8 cellular contexts compared by ENCODE assay signal in genomic region chr19:12723643-12724426, GRCh38. TPM values are rescaled to one million over a fixed set of nuclear protein-coding genes. Genes with fewer than 3 reads are reported as not detected.
DNase-seq lines count a peak whose midpoint lies in the region; ATAC-seq and TF ChIP-seq lines count a peak whose summit lies in the region.

TSS of gene TNPO2 (minus strand) at chr19:12723932. CDS start at chr19:12720977, 2,955 bp downstream.

- no peaks in the 10 kb centered on the region for H3K9me3 Mint-ChIP-seq in neural crest cell

- no peak for TF ChIP-seq CTCF in fibroblast of villous mesenchyme (IDR thresholded peaks at IDR 0.05; ENCODE audit: insufficient read depth, low read depth, low read length)
- no peak for TF ChIP-seq CTCF in neural crest cell (conservative IDR thresholded peaks at IDR 0.05)
- no peak for TF ChIP-seq CTCF in subcutaneous adipose tissue (IDR thresholded peaks at IDR 0.05; ENCODE audit: low read depth)

- DNase-seq in DMS53 (lab: John Stamatoyannopoulos, UW): peak; percentile 79
- peak; percentile 83 for DNase-seq in Jurkat, Clone E6-1 (ENCODE audit: low read depth, low spot score)
- DNase-seq in RPMI7951 (ENCODE audit: low read depth): peak; percentile 72
- DNase-seq in activated T-helper 9 cell treated with anti-CD3 and anti-CD28 coated beads, Interleukin-2, amount 50 U/mL, for 16 hours (ENCODE audit: low read depth): peak; percentile 44
- peak; percentile 63 for DNase-seq in fibroblast of villous mesenchyme (ENCODE audit: low read depth)
- peak; percentile 67 for DNase-seq in neural crest cell (ENCODE audit: low read depth, low spot score)

- peak within 1 kb of the TSS; percentile 99 for H3K4me3 ChIP-seq in Jurkat, Clone E6-1 (ENCODE audit: low read length)
- H3K4me3 ChIP-seq in fibroblast of villous mesenchyme (ENCODE audit: low read depth, low read length): peak within 1 kb of the TSS; percentile 76

- peak within 1 kb of the TSS; percentile 100 for H3K4me3 Mint-ChIP-seq in neural crest cell

- peaks cover 40% of the 10 kb centered on the region for H3K4me1 Mint-ChIP-seq in neural crest cell

- ATAC-seq in GM18519 (IDR thresholded peaks at IDR 0.05; ENCODE audit: low FRiP score, unreplicated experiment): no peak

- peaks cover 10% of the 10 kb centered on the region for H3K27me3 Mint-ChIP-seq in neural crest cell (ENCODE audit: low read depth)

- peaks cover 15% of the 10 kb centered on the region for H3K36me3 Mint-ChIP-seq in neural crest cell (ENCODE audit: low read depth)

- H3K27ac Mint-ChIP-seq in neural crest cell (ENCODE audit: unreplicated experiment): peak within 1 kb of the TSS; percentile 100

RNA-seq across cellular contexts. Expression of gene TNPO2, which starts in this region (rescaled TPM):
- 75.8 TPM for polyA plus RNA-seq in Jurkat, Clone E6-1 (2012; ENCODE audit: insufficient read depth, insufficient read length)
- total RNA-seq in RPMI7951 (2014; rRNA removed; shearing (Covaris generic)): 28.2 and 29.9 TPM in 2 replicates
- 36.7 and 53.1 TPM in 2 replicates for total RNA-seq in fibroblast of villous mesenchyme
- 127 and 138 TPM in 2 replicates for total RNA-seq in neural crest cell
- 10 to 100 TPM; 42.6 to 66.3 (median 61.3) TPM for total RNA-seq in subcutaneous adipose tissue
